ENCODE assay signal across 8 cellular contexts in the genomic region with DNA sequence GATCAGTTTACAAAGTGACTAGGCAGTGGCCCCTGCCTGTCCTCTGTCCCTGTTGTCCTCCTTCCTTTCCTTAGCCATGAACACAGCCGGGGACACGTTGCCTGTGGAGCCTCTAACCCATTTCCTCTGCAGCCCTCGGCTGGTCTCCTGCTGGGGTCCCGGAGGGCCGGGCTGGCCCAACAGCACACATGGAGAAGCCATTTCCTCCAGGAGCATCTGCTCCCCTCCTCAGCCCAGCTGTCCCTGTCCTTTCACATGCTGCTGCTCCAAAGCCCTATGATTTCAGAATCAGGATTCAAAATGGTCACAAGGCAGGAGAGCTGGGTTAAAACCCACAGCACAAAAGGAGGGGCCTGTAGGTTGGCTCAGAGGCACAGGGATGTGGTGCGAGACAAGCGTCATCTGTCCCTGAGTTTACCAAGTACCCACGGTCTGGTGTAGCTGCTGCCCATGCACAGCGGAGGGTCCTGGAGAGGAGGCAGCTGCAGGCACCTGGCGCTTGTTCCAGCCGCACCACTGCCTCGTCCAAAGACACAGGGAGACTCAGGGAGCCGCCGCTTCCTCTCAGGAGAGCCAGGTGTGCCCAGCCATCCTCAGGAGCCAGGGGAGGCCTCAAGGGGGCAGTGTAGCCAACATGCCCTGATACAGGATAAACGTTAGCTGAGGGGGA. TPM values are rescaled to one million over a fixed set of nuclear protein-coding genes. Genes with fewer than 3 reads are reported as not detected.
DNase-seq lines count a peak whose midpoint lies in the region; ATAC-seq and TF ChIP-seq lines count a peak whose summit lies in the region.

No MANE protein-coding gene starts in this region.

- H3K9me3 ChIP-seq in SJCRH30 (replicated peaks) (no peaks in the 10 kb centered on the region), iPS DF 6.9 (ENCODE audit: control insufficient read depth, insufficient read depth, low read length) (no peaks in the 10 kb centered on the region)

- H3K27me3 ChIP-seq in SJCRH30 (no peaks in the 10 kb centered on the region), iPS DF 6.9 (ENCODE audit: control insufficient read depth, insufficient read depth, low read length) (no peaks in the 10 kb centered on the region)

- DNase-seq in GM12865 (ENCODE audit: low read depth) (peak; percentile 47), SJCRH30 (peak; percentile 83 to 89), amniotic epithelial cell (ENCODE audit: low read depth) (peak; percentile 19), iPS DF 6.9 (ENCODE audit: low read depth, low spot score) (peak; percentile 60)
- peak; percentile 9 to 36 (median 18) for DNase-seq in stimulated activated CD4-positive, alpha-beta T cell treated with anti-CD3 and anti-CD28 coated beads, Interleukin-1b, Interleukin-23, amount 100 ng/mL, for 24 hours (ENCODE audit: low read depth in 4 of 4, low spot score in 1 of 4)

- H3K4me1 ChIP-seq in SJCRH30, result peaks cover 14% of the 10 kb centered on the region
- peaks cover 7% of the 10 kb centered on the region for H3K4me1 ChIP-seq in iPS DF 6.9 (ENCODE audit: control insufficient read depth, insufficient read depth, low read length)

- ATAC-seq in HG03520 (IDR thresholded peaks at IDR 0.05; ENCODE audit: unreplicated experiment) (no peak), HG03095 (IDR thresholded peaks at IDR 0.05; ENCODE audit: unreplicated experiment) (no peak)

- no CpG with 5 or more reads among the region's 15 CpGs for WGBS in iPS DF 6.9 (ENCODE audit: insufficient coverage, insufficient read length)

- no peak overlapping the region for H3K4me3 ChIP-seq in GM12865 (ENCODE audit: low read depth, low read length)
- H3K4me3 ChIP-seq in SJCRH30, result peak overlapping the region; percentile 32
- H3K4me3 ChIP-seq in iPS DF 6.9 (ENCODE audit: low read length), result no peak overlapping the region

- H3K27ac ChIP-seq in SJCRH30 (peak overlapping the region; percentile 90), iPS DF 6.9 (ENCODE audit: low read length) (no peak overlapping the region)

- H3K36me3 ChIP-seq in SJCRH30 (no peaks in the 10 kb centered on the region), iPS DF 6.9 (ENCODE audit: control insufficient read depth, insufficient read depth, low read length) (no peaks in the 10 kb centered on the region)

- TF ChIP-seq CTCF in GM12865 (IDR thresholded peaks at IDR 0.05; ENCODE audit: insufficient read depth, low read depth, low read length, missing control alignments) (peak; percentile 80), LNCAP (IDR thresholded peaks at IDR 0.05) (peak; percentile 87)

RNA-seq across cellular contexts. Expression of a gene that starts 4.1 kb away (rescaled TPM):
- 0.02 TPM in 1 of 2 replicates, not detected in the other for total RNA-seq in SJCRH30 (2014; rRNA removed; shearing (Covaris generic))

RNA-seq across cellular contexts. Expression of a gene that starts 37.4 kb away (rescaled TPM):
- total RNA-seq in SJCRH30 (2014; rRNA removed; shearing (Covaris generic)), result 0.18 TPM in 1 of 2 replicates, not detected in the other

RNA-seq across cellular contexts. Expression of a gene that starts 38.7 kb away (rescaled TPM):
- total RNA-seq in SJCRH30 (2014; rRNA removed; shearing (Covaris generic)), result 10.1 and 10.3 TPM in 2 replicates

RNA-seq across cellular contexts. Expression of a gene that starts 54.3 kb away (rescaled TPM):
- total RNA-seq in SJCRH30 (2014; rRNA removed; shearing (Covaris generic)), result 2.0 and 2.2 TPM in 2 replicates

Comparison
In these comparisons a context has a peak if more than half of its experiments do, and no peak if none do; other contexts are left out.
1. DNase-seq: peak in every context shown above with its lines; median percentile 86 in SJCRH30; 60 in iPS DF 6.9; 47 in GM12865; 19 in amniotic epithelial cell; 18 in stimulated activated CD4-positive, alpha-beta T cell treated with anti-CD3 and anti-CD28 coated beads, Interleukin-1b, Interleukin-23, amount 100 ng/mL, for 24 hours.